1 cellular context compared by ENCODE assay signal in genomic region chr7:99325597-99326407, GRCh38.
A peak's percentile ranks its signal among the peaks of the same experiment; 100 is the strongest.
TF ChIP-seq lines count a peak whose summit lies in the region.

Gene ARPC1A (plus strand): TSS chr7:99325898. CDS start chr7:99333354, 7,456 bp downstream.

TF ChIP-seq in K562, 482 proteins besides CTCF, POLR2A, EP300 and RAD21 (continued from another document and continues in another):
- TF ChIP-seq E2F4 (CRISPR knock-in tag; IDR thresholded peaks at IDR 0.05; ENCODE audit: low read depth) (peak; percentile 63; the same call in 1 of the 2 replicates), ZNF165 (CRISPR knock-in tag; IDR thresholded peaks at IDR 0.05; ENCODE audit: borderline replicate concordance) (0 out of 2 replicates have a peak, but pooled peaks have one; percentile 20), ZEB2 (IDR thresholded peaks at IDR 0.05) (no peak), FOXK2 (conservative IDR thresholded peaks at IDR 0.05 in 1 of 2, IDR thresholded peaks at IDR 0.05 in 1 of 2; ENCODE audit: low read depth in 2 of 2) (no peak), RBM34 (IDR thresholded peaks at IDR 0.05; ENCODE audit: borderline replicate concordance, insufficient read depth, low read length) (peak; percentile 69; the same call in 1 of the 2 replicates), YY1 (IDR thresholded peaks at IDR 0.05; ENCODE audit: borderline replicate concordance in 1 of 3, control insufficient read depth in 1 of 3, extremely low read depth in 1 of 3, insufficient read depth in 3 of 3, insufficient read length in 1 of 3, insufficient replicate concordance in 2 of 3, low read depth in 1 of 3, low read length in 2 of 3) (peak in 2 of 3 experiments; percentile 49 to 62), ZNF134 (CRISPR knock-in tag; conservative IDR thresholded peaks at IDR 0.05) (no peak), MCM5 (IDR thresholded peaks at IDR 0.05; ENCODE audit: low read depth) (no peak), KLF16 (IDR thresholded peaks at IDR 0.05) (peak; percentile 76), E2F5 (CRISPR knock-in tag; IDR thresholded peaks at IDR 0.05) (peak; percentile 64; the same call in 1 of the 2 replicates), TFAM (CRISPR knock-in tag; conservative IDR thresholded peaks at IDR 0.05) (no peak), SMARCA4 (IDR thresholded peaks at IDR 0.05) (no peak), ILF3 (IDR thresholded peaks at IDR 0.05; ENCODE audit: borderline replicate concordance) (no peak), ZNF507 (tag; conservative IDR thresholded peaks at IDR 0.05) (no peak), ILK (tag; IDR thresholded peaks at IDR 0.05; ENCODE audit: borderline replicate concordance, low read depth) (no peak), SP1 (CRISPR knock-in tag; IDR thresholded peaks at IDR 0.05) (0 out of 2 replicates have a peak, but pooled peaks have one; percentile 65), CHD7 (IDR thresholded peaks at IDR 0.05; ENCODE audit: low read depth, low read length) (no peak), PHB (CRISPR knock-in tag; IDR thresholded peaks at IDR 0.05) (peak; percentile 41; the same call in 1 of the 2 replicates), SMAD4 (CRISPR knock-in tag; conservative IDR thresholded peaks at IDR 0.05) (peak; percentile 43), KAT7 (CRISPR knock-in tag; IDR thresholded peaks at IDR 0.05; ENCODE audit: borderline replicate concordance) (peak; percentile 68; the same call in 1 of the 2 replicates), KDM2B (CRISPR knock-in tag; IDR thresholded peaks at IDR 0.05) (peak; percentile 60; the same call in 1 of the 2 replicates), CXXC5 (CRISPR knock-in tag; IDR thresholded peaks at IDR 0.05) (peak; percentile 93), PTBP1 (IDR thresholded peaks at IDR 0.05; ENCODE audit: low read depth, low read length) (no peak), ZNF76 (CRISPR knock-in tag; IDR thresholded peaks at IDR 0.05; ENCODE audit: borderline replicate concordance) (no peak), CREB5 (CRISPR knock-in tag; IDR thresholded peaks at IDR 0.05) (no peak), MIER1 (IDR thresholded peaks at IDR 0.05; ENCODE audit: low read depth) (no peak), SNRNP70 (optimal IDR thresholded peaks at IDR 0.05; ENCODE audit: low read depth, low read length) (no peak)
- TF ChIP-seq, protein P1, sequence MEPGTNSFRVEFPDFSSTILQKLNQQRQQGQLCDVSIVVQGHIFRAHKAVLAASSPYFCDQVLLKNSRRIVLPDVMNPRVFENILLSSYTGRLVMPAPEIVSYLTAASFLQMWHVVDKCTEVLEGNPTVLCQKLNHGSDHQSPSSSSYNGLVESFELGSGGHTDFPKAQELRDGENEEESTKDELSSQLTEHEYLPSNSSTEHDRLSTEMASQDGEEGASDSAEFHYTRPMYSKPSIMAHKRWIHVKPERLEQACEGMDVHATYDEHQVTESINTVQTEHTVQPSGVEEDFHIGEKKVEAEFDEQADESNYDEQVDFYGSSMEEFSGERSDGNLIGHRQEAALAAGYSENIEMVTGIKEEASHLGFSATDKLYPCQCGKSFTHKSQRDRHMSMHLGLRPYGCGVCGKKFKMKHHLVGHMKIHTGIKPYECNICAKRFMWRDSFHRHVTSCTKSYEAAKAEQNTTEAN (CRISPR knock-in tag; IDR thresholded peaks at IDR 0.05), result no peak
- TF ChIP-seq, protein P2, sequence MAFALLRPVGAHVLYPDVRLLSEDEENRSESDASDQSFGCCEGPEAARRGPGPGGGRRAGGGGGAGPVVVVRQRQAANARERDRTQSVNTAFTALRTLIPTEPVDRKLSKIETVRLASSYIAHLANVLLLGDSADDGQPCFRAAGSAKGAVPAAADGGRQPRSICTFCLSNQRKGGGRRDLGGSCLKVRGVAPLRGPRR (CRISPR knock-in tag; IDR thresholded peaks at IDR 0.05), result no peak
- TF ChIP-seq, protein P3, sequence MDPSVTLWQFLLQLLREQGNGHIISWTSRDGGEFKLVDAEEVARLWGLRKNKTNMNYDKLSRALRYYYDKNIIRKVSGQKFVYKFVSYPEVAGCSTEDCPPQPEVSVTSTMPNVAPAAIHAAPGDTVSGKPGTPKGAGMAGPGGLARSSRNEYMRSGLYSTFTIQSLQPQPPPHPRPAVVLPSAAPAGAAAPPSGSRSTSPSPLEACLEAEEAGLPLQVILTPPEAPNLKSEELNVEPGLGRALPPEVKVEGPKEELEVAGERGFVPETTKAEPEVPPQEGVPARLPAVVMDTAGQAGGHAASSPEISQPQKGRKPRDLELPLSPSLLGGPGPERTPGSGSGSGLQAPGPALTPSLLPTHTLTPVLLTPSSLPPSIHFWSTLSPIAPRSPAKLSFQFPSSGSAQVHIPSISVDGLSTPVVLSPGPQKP (CRISPR knock-in tag; IDR thresholded peaks at IDR 0.05), result no peak
- TF ChIP-seq, protein P4, sequence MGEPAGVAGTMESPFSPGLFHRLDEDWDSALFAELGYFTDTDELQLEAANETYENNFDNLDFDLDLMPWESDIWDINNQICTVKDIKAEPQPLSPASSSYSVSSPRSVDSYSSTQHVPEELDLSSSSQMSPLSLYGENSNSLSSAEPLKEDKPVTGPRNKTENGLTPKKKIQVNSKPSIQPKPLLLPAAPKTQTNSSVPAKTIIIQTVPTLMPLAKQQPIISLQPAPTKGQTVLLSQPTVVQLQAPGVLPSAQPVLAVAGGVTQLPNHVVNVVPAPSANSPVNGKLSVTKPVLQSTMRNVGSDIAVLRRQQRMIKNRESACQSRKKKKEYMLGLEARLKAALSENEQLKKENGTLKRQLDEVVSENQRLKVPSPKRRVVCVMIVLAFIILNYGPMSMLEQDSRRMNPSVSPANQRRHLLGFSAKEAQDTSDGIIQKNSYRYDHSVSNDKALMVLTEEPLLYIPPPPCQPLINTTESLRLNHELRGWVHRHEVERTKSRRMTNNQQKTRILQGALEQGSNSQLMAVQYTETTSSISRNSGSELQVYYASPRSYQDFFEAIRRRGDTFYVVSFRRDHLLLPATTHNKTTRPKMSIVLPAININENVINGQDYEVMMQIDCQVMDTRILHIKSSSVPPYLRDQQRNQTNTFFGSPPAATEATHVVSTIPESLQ (CRISPR knock-in tag; IDR thresholded peaks at IDR 0.05), result no peak
